21 cellular contexts compared by ENCODE assay signal in genomic region chr10:69747179-69747578, GRCh38. TPM values are rescaled to one million over a fixed set of nuclear protein-coding genes. Genes with fewer than 3 reads are reported as not detected.
A peak's percentile ranks its signal among the peaks of the same experiment; 100 is the strongest.
DNase-seq lines count a peak whose midpoint lies in the region; ATAC-seq and TF ChIP-seq lines count a peak whose summit lies in the region.
"Had no signal": no experiment of that assay in that cellular context is flagged by ENCODE, and none has a peak within 500 bp of the region (broad histone marks: within the 10 kb centered on the region; RNA-seq: fewer than 3 reads in every experiment).

No MANE protein-coding gene starts in this region.

- no peaks in the 10 kb centered on the region for H3K79me2 ChIP-seq in OCI-LY3 (ENCODE audit: low read length)
- H3K79me2 ChIP-seq in osteoblast (ENCODE audit: insufficient read depth, low read length), result no peaks in the 10 kb centered on the region

- H3K4me1 ChIP-seq in OCI-LY3 (ENCODE audit: low read length) (peaks cover 32% of the 10 kb centered on the region), osteoblast (ENCODE audit: insufficient read depth, low read length) (peaks cover 6% of the 10 kb centered on the region), thyroid gland (peaks cover 0 to 4% of the 10 kb centered on the region in 2 donors)
- H3K4me1 ChIP-seq: BLaER1, Caco-2 had no signal

- H3K27ac Mint-ChIP-seq in activated naive CD8-positive, alpha-beta T cell treated with anti-CD3 and anti-CD28 coated beads, Interleukin-2, amount 50 U/mL, for 24 hours, result no peak overlapping the region
- H3K27ac Mint-ChIP-seq in activated naive CD8-positive, alpha-beta T cell treated with anti-CD3 and anti-CD28 coated beads for 36 hours, result no peak overlapping the region
- no peak overlapping the region for H3K27ac Mint-ChIP-seq in osteocyte (ENCODE audit: unreplicated experiment)
- H3K27ac Mint-ChIP-seq: B cell; CD4-positive, CD25-positive, alpha-beta regulatory T cell; CD8-positive, alpha-beta T cell; GM23338; H9 had no signal

- H3K36me3 ChIP-seq in OCI-LY3 (replicated peaks; ENCODE audit: low read depth, low read length) (no peaks in the 10 kb centered on the region), osteoblast (ENCODE audit: insufficient read depth, low read length) (no peaks in the 10 kb centered on the region), thyroid gland (no peaks in the 10 kb centered on the region)
- H3K36me3 ChIP-seq: BLaER1 had no signal

- H3K27ac ChIP-seq in OCI-LY3 (ENCODE audit: low read length), result no peak overlapping the region
- no peak overlapping the region for H3K27ac ChIP-seq in osteoblast (ENCODE audit: low read depth, low read length)
- H3K27ac ChIP-seq in thyroid gland, result no peak overlapping the region
- H3K27ac ChIP-seq: 22Rv1, BLaER1, C4-2B had no signal

- peaks cover 2% of the 10 kb centered on the region for H3K4me1 Mint-ChIP-seq in activated naive CD8-positive, alpha-beta T cell treated with anti-CD3 and anti-CD28 coated beads, Interleukin-2, amount 50 U/mL, for 24 hours
- H3K4me1 Mint-ChIP-seq in activated naive CD8-positive, alpha-beta T cell treated with anti-CD3 and anti-CD28 coated beads for 36 hours, result peaks cover 4% of the 10 kb centered on the region
- peaks cover 35% of the 10 kb centered on the region for H3K4me1 Mint-ChIP-seq in osteocyte (ENCODE audit: unreplicated experiment)
- H3K4me1 Mint-ChIP-seq: B cell; CD4-positive, CD25-positive, alpha-beta regulatory T cell had no signal

- H4K20me1 ChIP-seq in OCI-LY3 (ENCODE audit: insufficient read depth, low read length) (no peaks in the 10 kb centered on the region; the same call in 1 of the 2 replicates), osteoblast (ENCODE audit: insufficient read depth, low read length) (no peaks in the 10 kb centered on the region)
- H4K20me1 ChIP-seq: BLaER1 had no signal

- H3K9me3 ChIP-seq in OCI-LY3 (ENCODE audit: insufficient read depth, low read length), result no peaks in the 10 kb centered on the region
- no peaks in the 10 kb centered on the region for H3K9me3 ChIP-seq in osteoblast (ENCODE audit: low read depth, low read length)
- H3K9me3 ChIP-seq in thyroid gland, result no peaks in the 10 kb centered on the region
- H3K9me3 ChIP-seq: BLaER1, Caco-2 had no signal

- H3K27me3 ChIP-seq in OCI-LY3 (ENCODE audit: low read depth, low read length), result peaks cover 43% of the 10 kb centered on the region
- H3K27me3 ChIP-seq in osteoblast (ENCODE audit: insufficient read depth, low read length), result peaks cover 15% of the 10 kb centered on the region
- H3K27me3 ChIP-seq in thyroid gland, result no peaks in the 10 kb centered on the region
- H3K27me3 ChIP-seq: BLaER1 had no signal

- TF ChIP-seq CTCF in OCI-LY3 (IDR thresholded peaks at IDR 0.05; ENCODE audit: low read depth, low read length), result no peak
- no peak for TF ChIP-seq CTCF in osteoblast (IDR thresholded peaks at IDR 0.05; ENCODE audit: extremely low read depth, low read depth, low read length)
- TF ChIP-seq CTCF in thyroid gland (IDR thresholded peaks at IDR 0.05), result no peak
- TF ChIP-seq CTCF in osteocyte (IDR thresholded peaks at IDR 0.05), result no peak

- TF ChIP-seq POLR2A in thyroid gland (IDR thresholded peaks at IDR 0.05), result no peak

- H3K4me3 Mint-ChIP-seq in activated naive CD8-positive, alpha-beta T cell treated with anti-CD3 and anti-CD28 coated beads, Interleukin-2, amount 50 U/mL, for 24 hours, result no peak overlapping the region
- H3K4me3 Mint-ChIP-seq in activated naive CD8-positive, alpha-beta T cell treated with anti-CD3 and anti-CD28 coated beads for 36 hours, result no peak overlapping the region
- no peak overlapping the region for H3K4me3 Mint-ChIP-seq in osteocyte (ENCODE audit: unreplicated experiment)
- H3K4me3 Mint-ChIP-seq: B cell; CD4-positive, CD25-positive, alpha-beta regulatory T cell; CD8-positive, alpha-beta T cell; GM23338; H9 had no signal

- DNase-seq in activated naive CD8-positive, alpha-beta T cell treated with anti-CD3 and anti-CD28 coated beads, Interleukin-2, amount 50 U/mL, for 24 hours, result no peak
- DNase-seq in activated naive CD8-positive, alpha-beta T cell treated with anti-CD3 and anti-CD28 coated beads for 36 hours, result no peak
- DNase-seq in osteoblast (ENCODE audit: insufficient read length, low spot score, missing footprints), result peak; percentile 19
- peak; percentile 70 to 75 for DNase-seq in thyroid gland
- no peak for DNase-seq in activated T-cell treated with anti-CD3 and anti-CD28 coated beads for 4 hours
- DNase-seq in SHP77 treated with DMSO at 0.1 percent for 48 hours (lab: John Stamatoyannopoulos, UW), result no peak
- DNase-seq in osteocyte (ENCODE audit: extremely low spot score, unreplicated experiment), result no peak
- DNase-seq: Caco-2; CD4-positive, CD25-positive, alpha-beta regulatory T cell; CD8-positive, alpha-beta T cell; DMS153; DND-41; H9 had no signal

- no peaks in the 10 kb centered on the region for H3K36me3 Mint-ChIP-seq in activated naive CD8-positive, alpha-beta T cell treated with anti-CD3 and anti-CD28 coated beads, Interleukin-2, amount 50 U/mL, for 24 hours (ENCODE audit: low read depth)
- H3K36me3 Mint-ChIP-seq in activated naive CD8-positive, alpha-beta T cell treated with anti-CD3 and anti-CD28 coated beads for 36 hours, result no peaks in the 10 kb centered on the region
- no peaks in the 10 kb centered on the region for H3K36me3 Mint-ChIP-seq in osteocyte (ENCODE audit: unreplicated experiment)
- H3K36me3 Mint-ChIP-seq: CD4-positive, CD25-positive, alpha-beta regulatory T cell; CD8-positive, alpha-beta T cell had no signal

- H2AFZ ChIP-seq in OCI-LY3 (ENCODE audit: low read depth, low read length) (no peak overlapping the region), osteoblast (ENCODE audit: low read length) (no peak overlapping the region)
- H2AFZ ChIP-seq: GM23338 had no signal

- H3K9me3 Mint-ChIP-seq in activated naive CD8-positive, alpha-beta T cell treated with anti-CD3 and anti-CD28 coated beads, Interleukin-2, amount 50 U/mL, for 24 hours, result no peaks in the 10 kb centered on the region
- H3K9me3 Mint-ChIP-seq in activated naive CD8-positive, alpha-beta T cell treated with anti-CD3 and anti-CD28 coated beads for 36 hours, result no peaks in the 10 kb centered on the region
- H3K9me3 Mint-ChIP-seq in osteocyte (ENCODE audit: unreplicated experiment), result no peaks in the 10 kb centered on the region
- H3K9me3 Mint-ChIP-seq: CD8-positive, alpha-beta T cell; GM23338; H9 had no signal

- peaks cover 49% of the 10 kb centered on the region for H3K27me3 Mint-ChIP-seq in activated naive CD8-positive, alpha-beta T cell treated with anti-CD3 and anti-CD28 coated beads, Interleukin-2, amount 50 U/mL, for 24 hours
- H3K27me3 Mint-ChIP-seq in activated naive CD8-positive, alpha-beta T cell treated with anti-CD3 and anti-CD28 coated beads for 36 hours, result peaks cover 32% of the 10 kb centered on the region
- peaks cover 2% of the 10 kb centered on the region for H3K27me3 Mint-ChIP-seq in osteocyte (ENCODE audit: unreplicated experiment)

- 42 to 48% methylated on average over 5 of the region's 5 CpGs for WGBS in thyroid gland, 2 donors

- peak overlapping the region; percentile 27 for H3K4me2 ChIP-seq in OCI-LY3 (ENCODE audit: low read length)
- H3K4me2 ChIP-seq in osteoblast (ENCODE audit: insufficient read depth, low read length), result no peak overlapping the region
- H3K4me2 ChIP-seq: BLaER1, GM23338 had no signal

- no peak overlapping the region for H3K9ac ChIP-seq in OCI-LY3 (ENCODE audit: low read length)
- H3K9ac ChIP-seq: BLaER1 had no signal

- H3K4me3 ChIP-seq in OCI-LY3 (ENCODE audit: low read length) (no peak overlapping the region), osteoblast (ENCODE audit: insufficient read depth, low read length) (no peak overlapping the region), thyroid gland (replicated peaks in 1 of 3) (no peak overlapping the region)
- H3K4me3 ChIP-seq: BLaER1, GM12878, GM23338 had no signal

- intact Hi-C loops in thyroid gland (cut with DNase I), result no loop called here

- ATAC-seq in activated naive CD8-positive, alpha-beta T cell treated with anti-CD3 and anti-CD28 coated beads, Interleukin-2, amount 50 U/mL, for 24 hours, result peak; percentile 12
- ATAC-seq: CD8-positive, alpha-beta T cell; GM12878; GM23338; HCT116 had no signal

RNA-seq across cellular contexts. Expression of gene COL13A1, which starts 54.5 kb away (rescaled TPM):
- not detected for total RNA-seq in activated naive CD8-positive, alpha-beta T cell treated with anti-CD3 and anti-CD28 coated beads for 36 hours
- total RNA-seq in osteoblast, result 1.1 and 1.8 TPM in 2 replicates
- total RNA-seq in thyroid gland, result 1 to 10 TPM in 1 of 4 donors, under 1 TPM in 3; 0.22 to 2.4 (median 0.41) TPM
- total RNA-seq in osteocyte, result 29.2 and 29.9 TPM in 2 replicates
- total RNA-seq: B cell; Caco-2; CD4-positive, CD25-positive, alpha-beta regulatory T cell; CD8-positive, alpha-beta T cell; GM12878 had no signal

Comparison
In these comparisons a context has a peak if more than half of its experiments do, and no peak if none do; other contexts are left out.
1. DNase-seq: peak in osteoblast (single experiment) and thyroid gland (2 of 2); none in activated naive CD8-positive, alpha-beta T cell treated with anti-CD3 and anti-CD28 coated beads, Interleukin-2, amount 50 U/mL, for 24 hours (single experiment), activated naive CD8-positive, alpha-beta T cell treated with anti-CD3 and anti-CD28 coated beads for 36 hours (single experiment), activated T-cell treated with anti-CD3 and anti-CD28 coated beads for 4 hours (single experiment), SHP77 treated with DMSO at 0.1 percent for 48 hours (single experiment) and osteocyte (single experiment).